In the genomic region with DNA sequence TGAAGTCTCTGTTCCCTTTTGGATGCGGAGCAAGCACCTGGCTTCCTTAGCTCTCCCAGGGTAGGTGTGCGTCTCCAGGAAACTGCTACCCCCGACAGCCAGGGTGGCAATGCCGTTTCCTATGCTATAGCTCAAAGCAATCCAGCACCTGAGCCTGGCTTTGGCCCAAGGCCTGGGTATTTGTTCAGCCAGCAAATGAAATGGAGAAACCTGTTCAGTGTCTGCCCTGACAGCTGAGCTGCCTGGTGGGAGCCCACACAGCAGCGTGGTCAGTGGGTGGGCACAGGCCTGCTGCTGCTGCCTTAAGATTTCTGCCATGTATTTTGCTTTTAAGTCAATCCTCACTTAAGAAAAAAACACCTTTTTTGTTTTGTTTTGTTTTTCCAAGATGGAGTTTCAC, we compare ENCODE assay signal across 1 cellular context.
A peak's percentile ranks its signal among the peaks of the same experiment; 100 is the strongest.
TF ChIP-seq lines count a peak whose summit lies in the region.

No MANE protein-coding gene starts in this region.

TF ChIP-seq in HepG2, 621 proteins besides CTCF, POLR2A, EP300 and RAD21:
- 0 out of 2 replicates have a peak, but pooled peaks have one; percentile 24 for TF ChIP-seq FOXC1 (CRISPR knock-in tag; IDR thresholded peaks at IDR 0.05; ENCODE audit: borderline replicate concordance)
- no peak for TF ChIP-seq ZNF782 (CRISPR knock-in tag; IDR thresholded peaks at IDR 0.05; ENCODE audit: borderline replicate concordance)
